Comparison of ENCODE assay signal across 9 cellular contexts in genomic region chr9:20382460-20383071, GRCh38.
DNase-seq lines count a peak whose midpoint lies in the region; ATAC-seq and TF ChIP-seq lines count a peak whose summit lies in the region.
"Had no signal": no experiment of that assay in that cellular context is flagged by ENCODE, and none has a peak within 500 bp of the region (broad histone marks: within the 10 kb centered on the region; RNA-seq: fewer than 3 reads in every experiment).

No MANE protein-coding gene starts in this region.

- H3K27ac Mint-ChIP-seq in activated CD4-positive, alpha-beta T cell treated with anti-CD3 and anti-CD28 coated beads, Interleukin-2, amount 10 ng/mL, durations not matched to agents 24 days and 14 days, result peak overlapping the region; percentile 1
- no peak overlapping the region for H3K27ac Mint-ChIP-seq in activated CD8-positive, alpha-beta T cell treated with anti-CD3 and anti-CD28 coated beads, Interleukin-2, amount 10 ng/mL, durations not matched to agents 7 days and 5 days

- no peak for TF ChIP-seq POLR2A in lower leg skin (IDR thresholded peaks at IDR 0.05)

- CTCF ChIA-PET in activated CD8-positive, alpha-beta T cell treated with anti-CD3 and anti-CD28 coated beads, Interleukin-2, amount 10 ng/mL, durations not matched to agents 7 days and 5 days (lab: Charles Lee), result interaction anchor here (0.8 to 1.6 kb wide), 2 partner anchors 15 to 26 kb away, joined by 3 to 5 read pairs; no protein-coding TSS in a partner anchor

- peak overlapping the region; percentile 23 for H3K4me3 Mint-ChIP-seq in activated CD4-positive, alpha-beta T cell treated with anti-CD3 and anti-CD28 coated beads, Interleukin-2, amount 10 ng/mL, durations not matched to agents 24 days and 14 days
- H3K4me3 Mint-ChIP-seq in activated CD8-positive, alpha-beta T cell treated with anti-CD3 and anti-CD28 coated beads, Interleukin-2, amount 10 ng/mL, durations not matched to agents 7 days and 5 days, result no peak overlapping the region

- DNase-seq in activated CD4-positive, alpha-beta T cell treated with anti-CD3 and anti-CD28 coated beads, Interleukin-2, amount 10 ng/mL, durations not matched to agents 24 days and 14 days, result no peak
- DNase-seq in activated CD4-positive, alpha-beta T cell treated with anti-CD3 and anti-CD28 coated beads, Interleukin-2, amount 50 U/mL, for 48 hours, result no peak
- no peak for DNase-seq in activated CD8-positive, alpha-beta T cell treated with anti-CD3 and anti-CD28 coated beads, Interleukin-2, amount 10 ng/mL, durations not matched to agents 7 days and 5 days
- DNase-seq in lower leg skin (ENCODE audit: low spot score in 2 of 2) (no peak), NCI-H1436 treated with DMSO at 0.1 percent for 48 hours (lab: John Stamatoyannopoulos, UW) (no peak)
- DNase-seq: Calu3 had no signal

- peaks cover 27% of the 10 kb centered on the region for H3K36me3 Mint-ChIP-seq in activated CD4-positive, alpha-beta T cell treated with anti-CD3 and anti-CD28 coated beads, Interleukin-2, amount 10 ng/mL, durations not matched to agents 24 days and 14 days (ENCODE audit: low read depth)
- peaks cover 45% of the 10 kb centered on the region for H3K36me3 Mint-ChIP-seq in activated CD8-positive, alpha-beta T cell treated with anti-CD3 and anti-CD28 coated beads, Interleukin-2, amount 10 ng/mL, durations not matched to agents 7 days and 5 days (ENCODE audit: low read depth)

- H3K4me2 ChIP-seq in skeletal muscle satellite cell (ENCODE audit: low read length), result peak overlapping the region; percentile 39

- intact Hi-C loops in activated CD4-positive, alpha-beta T cell treated with anti-CD3 and anti-CD28 coated beads, Interleukin-2, amount 10 ng/mL, durations not matched to agents 24 days and 14 days (cut with micrococcal nuclease), result no loop called here
- intact Hi-C loops in lower leg skin (cut with DNase I; ENCODE audit: low total_unique reads), result no loop called here

- H3K4me1 ChIP-seq in skeletal muscle satellite cell (ENCODE audit: control insufficient read depth, insufficient read depth, low read length), result peaks cover 15% of the 10 kb centered on the region

- no peak overlapping the region for H3K4me3 ChIP-seq in skeletal muscle satellite cell (ENCODE audit: low read length)
- no peak overlapping the region for H3K4me3 ChIP-seq in lower leg skin (ENCODE audit: low read depth, poor library complexity, severe bottlenecking)

- ATAC-seq in HG02981 (IDR thresholded peaks at IDR 0.05; ENCODE audit: unreplicated experiment) (peak; percentile 58), HG03469 (IDR thresholded peaks at IDR 0.05; ENCODE audit: unreplicated experiment) (no peak)
- ATAC-seq in activated CD8-positive, alpha-beta T cell treated with anti-CD3 and anti-CD28 coated beads, Interleukin-2, amount 10 ng/mL, durations not matched to agents 7 days and 5 days, result peak; percentile 19

- peaks cover 14% of the 10 kb centered on the region for H3K4me1 Mint-ChIP-seq in activated CD4-positive, alpha-beta T cell treated with anti-CD3 and anti-CD28 coated beads, Interleukin-2, amount 10 ng/mL, durations not matched to agents 24 days and 14 days
- H3K4me1 Mint-ChIP-seq in activated CD8-positive, alpha-beta T cell treated with anti-CD3 and anti-CD28 coated beads, Interleukin-2, amount 10 ng/mL, durations not matched to agents 7 days and 5 days (ENCODE audit: low read depth), result peaks cover 30% of the 10 kb centered on the region

- H3K9me3 Mint-ChIP-seq in activated CD4-positive, alpha-beta T cell treated with anti-CD3 and anti-CD28 coated beads, Interleukin-2, amount 10 ng/mL, durations not matched to agents 24 days and 14 days, result no peaks in the 10 kb centered on the region
- no peaks in the 10 kb centered on the region for H3K9me3 Mint-ChIP-seq in activated CD8-positive, alpha-beta T cell treated with anti-CD3 and anti-CD28 coated beads, Interleukin-2, amount 10 ng/mL, durations not matched to agents 7 days and 5 days (ENCODE audit: insufficient read depth)

- 69 to 76% methylated on average over 2 of the region's 2 CpGs for WGBS in lower leg skin, 2 donors

- H3K9ac ChIP-seq in skeletal muscle satellite cell (ENCODE audit: low read depth, low read length), result no peak overlapping the region

- POLR2A ChIA-PET in activated CD8-positive, alpha-beta T cell treated with anti-CD3 and anti-CD28 coated beads, Interleukin-2, amount 10 ng/mL, durations not matched to agents 7 days and 5 days (lab: Charles Lee), result interaction anchor here (0.8 to 0.9 kb wide), 2 partner anchors 13 to 21 kb away, joined by 3 to 4 read pairs; no protein-coding TSS in a partner anchor

- no peaks in the 10 kb centered on the region for H3K9me3 ChIP-seq in skeletal muscle satellite cell (replicated peaks; ENCODE audit: low read length)

- H3K27me3 ChIP-seq in skeletal muscle satellite cell (ENCODE audit: control insufficient read depth, insufficient read depth, low read length), result no peaks in the 10 kb centered on the region

- TF ChIP-seq CTCF in lower leg skin (IDR thresholded peaks at IDR 0.05), result no peak

- H3K36me3 ChIP-seq in skeletal muscle satellite cell (ENCODE audit: insufficient read depth, low read length), result no peaks in the 10 kb centered on the region

- no peaks in the 10 kb centered on the region for H3K27me3 Mint-ChIP-seq in activated CD4-positive, alpha-beta T cell treated with anti-CD3 and anti-CD28 coated beads, Interleukin-2, amount 10 ng/mL, durations not matched to agents 24 days and 14 days
- no peaks in the 10 kb centered on the region for H3K27me3 Mint-ChIP-seq in activated CD8-positive, alpha-beta T cell treated with anti-CD3 and anti-CD28 coated beads, Interleukin-2, amount 10 ng/mL, durations not matched to agents 7 days and 5 days (ENCODE audit: low read depth)
